33 cellular contexts compared by ENCODE assay signal in the genomic region with DNA sequence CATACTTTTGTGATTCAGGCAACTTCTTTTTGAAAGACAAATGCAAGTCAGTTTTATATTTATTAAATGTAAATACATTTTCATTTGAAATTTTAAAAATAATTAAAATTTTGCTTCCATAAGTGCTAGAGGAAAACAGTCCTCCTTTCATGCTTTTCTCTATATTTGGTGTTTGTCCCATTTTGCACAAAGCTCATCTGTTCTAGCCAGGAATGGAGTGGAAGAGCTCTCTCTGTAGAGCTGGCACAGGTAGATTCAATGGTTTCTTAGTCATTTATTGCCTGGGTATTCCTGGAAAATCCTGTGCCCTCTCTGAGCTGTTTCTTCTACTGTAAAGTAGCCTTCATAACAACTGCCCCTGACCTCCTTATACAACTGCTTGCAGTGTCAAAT.
"Had no signal": no experiment of that assay in that cellular context is flagged by ENCODE, and none has a peak within 500 bp of the region (broad histone marks: within the 10 kb centered on the region; RNA-seq: fewer than 3 reads in every experiment).

No MANE protein-coding gene starts in this region.

- H3K9me3 ChIP-seq: adrenal gland, body of pancreas, Peyer's patch had no signal

- H3K4me2 ChIP-seq: KMS-11 had no signal

- ATAC-seq: activated CD8-positive, alpha-beta T cell treated with anti-CD3 and anti-CD28 coated beads for 36 hours; activated naive CD4-positive, alpha-beta T cell treated with anti-CD3 and anti-CD28 coated beads, Interleukin-2, amount 50 U/mL, for 72 hours; activated T-cell treated with anti-CD3 and anti-CD28 coated beads, Interleukin-2, amount 50 U/mL, for 72 hours; activated T-helper 17 cell treated with anti-CD3 and anti-CD28 coated beads, Interleukin-2, amount 50 U/mL, for 72 hours; body of pancreas; PC-3 had no signal

- H3K9ac ChIP-seq: KMS-11 had no signal

- FAIRE-seq: astrocyte, bronchial epithelial cell, TTC549 had no signal

- H3K27me3 ChIP-seq: adrenal gland, body of pancreas, Peyer's patch had no signal

- H3K36me3 ChIP-seq: adrenal gland, Peyer's patch had no signal

- H3K4me3 ChIP-seq: adrenal gland, body of pancreas, Peyer's patch, SK-N-MC had no signal

- H3K4me1 ChIP-seq: adrenal gland, body of pancreas, Peyer's patch had no signal

- DNase-seq: activated CD4-positive, alpha-beta T cell treated with anti-CD3 and anti-CD28 coated beads, Interleukin-2, amount 10 ng/mL, durations not matched to agents 24 days and 14 days; activated CD4-positive, alpha-beta T cell treated with anti-CD3 and anti-CD28 coated beads, Interleukin-2, amount 50 U/mL, for 4 hours; activated CD8-positive, alpha-beta T cell treated with anti-CD3 and anti-CD28 coated beads for 36 hours; activated gamma-delta T cell; activated naive CD4-positive, alpha-beta T cell treated with anti-CD3 and anti-CD28 coated beads for 36 hours; activated T-cell treated with anti-CD3 and anti-CD28 coated beads, Interleukin-2, amount 50 U/mL, for 1 hour; activated T-cell treated with anti-CD3 and anti-CD28 coated beads, Interleukin-2, amount 50 U/mL, for 72 hours; adrenal gland; body of pancreas; caudate nucleus; cerebellar nuclear complex; MM.1S; NCI-H1092 treated with DMSO at 0.1 percent for 48 hours; NCI-H146; NCI-H187; NCI-H2029 treated with DMSO at 0.1 percent for 48 hours; NCI-H2107; NCI-H2171; NCI-H510A; NCI-H526; NCI-H774; PC-3; Peyer's patch; Right ventricle myocardium superior; T1000 had no signal

- H3K27ac ChIP-seq: adrenal gland, body of pancreas, KMS-11, Peyer's patch, RWPE1, SK-N-MC had no signal
